ENCODE assay signal across 22 cellular contexts in genomic region chr19:10713317-10713716, GRCh38. TPM values are rescaled to one million over a fixed set of nuclear protein-coding genes. Genes with fewer than 3 reads are reported as not detected.
DNase-seq lines count a peak whose midpoint lies in the region; ATAC-seq and TF ChIP-seq lines count a peak whose summit lies in the region.
"Had no signal": no experiment of that assay in that cellular context is flagged by ENCODE, and none has a peak within 500 bp of the region (broad histone marks: within the 10 kb centered on the region; RNA-seq: fewer than 3 reads in every experiment).

No MANE protein-coding gene starts in this region.

- H3K9me3 Mint-ChIP-seq in activated CD8-positive, alpha-beta T cell treated with anti-CD3 and anti-CD28 coated beads, Interleukin-2, amount 10 ng/mL, durations not matched to agents 7 days and 5 days (ENCODE audit: insufficient read depth) = no peaks in the 10 kb centered on the region
- H3K9me3 Mint-ChIP-seq in nephron progenitor cell = no peaks in the 10 kb centered on the region
- H3K9me3 Mint-ChIP-seq: activated T-helper 17 cell treated with anti-CD3 and anti-CD28 coated beads, Interleukin-2, amount 50 U/mL, for 72 hours; endodermal cell; HFFc6; stimulated activated naive CD8-positive, alpha-beta T cell treated with anti-CD3 and anti-CD28 coated beads, Interleukin-15, Interleukin-2, amounts not matched to agents 100 ng/mL and 50 ng/mL, for 24 hours had no signal

- no peaks in the 10 kb centered on the region for H3K27me3 Mint-ChIP-seq in activated CD8-positive, alpha-beta T cell treated with anti-CD3 and anti-CD28 coated beads, Interleukin-2, amount 10 ng/mL, durations not matched to agents 7 days and 5 days (ENCODE audit: low read depth)
- H3K27me3 Mint-ChIP-seq in nephron progenitor cell (ENCODE audit: low read depth, poor library complexity) = no peaks in the 10 kb centered on the region
- H3K27me3 Mint-ChIP-seq: activated CD8-positive, alpha-beta memory T cell treated with anti-CD3 and anti-CD28 coated beads, Interleukin-2, amount 10 ng/mL, durations not matched to agents 7 days and 5 days; activated T-helper 17 cell treated with anti-CD3 and anti-CD28 coated beads, Interleukin-2, amount 50 U/mL, for 72 hours; stimulated activated naive CD8-positive, alpha-beta T cell treated with anti-CD3 and anti-CD28 coated beads, Interleukin-15, Interleukin-2, amounts not matched to agents 100 ng/mL and 50 ng/mL, for 24 hours had no signal

- TF ChIP-seq CTCF in nephron progenitor cell (IDR thresholded peaks at IDR 0.05) = no peak

- DNase-seq in COLO668 (lab: John Stamatoyannopoulos, UW; ENCODE audit: unreplicated experiment) (peak; percentile 89), KBM-7 (peak; percentile 16), nephron progenitor cell (no peak), NCI-H345 treated with DMSO at 0.1 percent for 48 hours (lab: John Stamatoyannopoulos, UW; ENCODE audit: unreplicated experiment) (no peak), DMS 273 (lab: John Stamatoyannopoulos, UW; ENCODE audit: unreplicated experiment) (no peak), NCI-H1694 (lab: John Stamatoyannopoulos, UW) (no peak)
- DNase-seq in activated CD8-positive, alpha-beta T cell treated with anti-CD3 and anti-CD28 coated beads, Interleukin-2, amount 10 ng/mL, durations not matched to agents 7 days and 5 days = no peak
- DNase-seq: activated CD8-positive, alpha-beta memory T cell treated with anti-CD3 and anti-CD28 coated beads, Interleukin-2, amount 10 ng/mL, durations not matched to agents 7 days and 5 days; Caco-2; endodermal cell; HFFc6; MM.1S; NCI-H1694 treated with DMSO at 0.1 percent for 48 hours; psoas muscle; RPMI8226; stimulated activated CD4-positive, alpha-beta T cell treated with anti-CD3 and anti-CD28 coated beads, Interleukin-2, amount 100 ng/mL, for 48 hours; T-helper 9 cell; trophoblast cell had no signal

- H3K27ac Mint-ChIP-seq in activated CD8-positive, alpha-beta T cell treated with anti-CD3 and anti-CD28 coated beads, Interleukin-2, amount 10 ng/mL, durations not matched to agents 7 days and 5 days = peak overlapping the region; percentile 61
- H3K27ac Mint-ChIP-seq in nephron progenitor cell = peak overlapping the region; percentile 66
- H3K27ac Mint-ChIP-seq: activated CD8-positive, alpha-beta memory T cell treated with anti-CD3 and anti-CD28 coated beads, Interleukin-2, amount 10 ng/mL, durations not matched to agents 7 days and 5 days; activated T-helper 17 cell treated with anti-CD3 and anti-CD28 coated beads, Interleukin-2, amount 50 U/mL, for 72 hours; endodermal cell; HFFc6; stimulated activated naive CD8-positive, alpha-beta T cell treated with anti-CD3 and anti-CD28 coated beads, Interleukin-15, Interleukin-2, amounts not matched to agents 100 ng/mL and 50 ng/mL, for 24 hours had no signal

- CTCF ChIA-PET in activated CD8-positive, alpha-beta T cell treated with anti-CD3 and anti-CD28 coated beads, Interleukin-2, amount 10 ng/mL, durations not matched to agents 7 days and 5 days (lab: Charles Lee) = interaction anchor here (1.0 to 1.9 kb wide), 3 partner anchors 14 to 151 kb away, joined by 3 to 8 read pairs (median 5); no protein-coding TSS in a partner anchor

- POLR2A ChIA-PET in activated CD8-positive, alpha-beta T cell treated with anti-CD3 and anti-CD28 coated beads, Interleukin-2, amount 10 ng/mL, durations not matched to agents 7 days and 5 days (lab: Charles Lee) = no interaction called here

- peaks cover 18% of the 10 kb centered on the region for H3K4me1 Mint-ChIP-seq in activated CD8-positive, alpha-beta T cell treated with anti-CD3 and anti-CD28 coated beads, Interleukin-2, amount 10 ng/mL, durations not matched to agents 7 days and 5 days (ENCODE audit: low read depth)
- peaks cover 25% of the 10 kb centered on the region for H3K4me1 Mint-ChIP-seq in nephron progenitor cell
- H3K4me1 Mint-ChIP-seq: activated T-helper 17 cell treated with anti-CD3 and anti-CD28 coated beads, Interleukin-2, amount 50 U/mL, for 72 hours had no signal

- no peak overlapping the region for H3K4me3 Mint-ChIP-seq in activated CD8-positive, alpha-beta T cell treated with anti-CD3 and anti-CD28 coated beads, Interleukin-2, amount 10 ng/mL, durations not matched to agents 7 days and 5 days
- H3K4me3 Mint-ChIP-seq in nephron progenitor cell = no peak overlapping the region
- H3K4me3 Mint-ChIP-seq: activated CD8-positive, alpha-beta memory T cell treated with anti-CD3 and anti-CD28 coated beads, Interleukin-2, amount 10 ng/mL, durations not matched to agents 7 days and 5 days; activated T-helper 17 cell treated with anti-CD3 and anti-CD28 coated beads, Interleukin-2, amount 50 U/mL, for 72 hours; endodermal cell; HFFc6; stimulated activated naive CD8-positive, alpha-beta T cell treated with anti-CD3 and anti-CD28 coated beads, Interleukin-15, Interleukin-2, amounts not matched to agents 100 ng/mL and 50 ng/mL, for 24 hours had no signal

- peaks cover 10% of the 10 kb centered on the region for H3K36me3 Mint-ChIP-seq in activated CD8-positive, alpha-beta T cell treated with anti-CD3 and anti-CD28 coated beads, Interleukin-2, amount 10 ng/mL, durations not matched to agents 7 days and 5 days (ENCODE audit: low read depth)
- peaks cover 7% of the 10 kb centered on the region for H3K36me3 Mint-ChIP-seq in nephron progenitor cell (ENCODE audit: low read depth)

- no peak for ATAC-seq in activated CD8-positive, alpha-beta T cell treated with anti-CD3 and anti-CD28 coated beads, Interleukin-2, amount 10 ng/mL, durations not matched to agents 7 days and 5 days
- ATAC-seq: activated CD8-positive, alpha-beta memory T cell treated with anti-CD3 and anti-CD28 coated beads, Interleukin-2, amount 10 ng/mL, durations not matched to agents 7 days and 5 days; activated T-helper 17 cell treated with anti-CD3 and anti-CD28 coated beads, Interleukin-2, amount 50 U/mL, for 72 hours; left lobe of liver; psoas muscle; SK-N-SH treated with all-trans-retinoic acid at 6 μM for 48 hours had no signal

- in situ Hi-C loops in KBM-7 (cut with MboI; ENCODE audit: low pct_unique_long_range_greater_than_20kb, low sequenced_read_pairs) = no loop called here

RNA-seq across cellular contexts. Expression of gene DNM2, which starts 4.6 kb away (rescaled TPM):
- total RNA-seq in activated CD8-positive, alpha-beta T cell treated with anti-CD3 and anti-CD28 coated beads, Interleukin-2, amount 10 ng/mL, durations not matched to agents 7 days and 5 days = 100 to 1,000 TPM; 239 to 240 TPM

RNA-seq across cellular contexts. Expression of gene QTRT1, which starts 12.1 kb away (rescaled TPM):
- total RNA-seq in activated CD8-positive, alpha-beta T cell treated with anti-CD3 and anti-CD28 coated beads, Interleukin-2, amount 10 ng/mL, durations not matched to agents 7 days and 5 days = 10 to 100 TPM; 36.5 to 36.6 TPM

RNA-seq across cellular contexts. Expression of gene ILF3, which starts 59.2 kb away (rescaled TPM):
- 100 to 1,000 TPM; 407 to 408 TPM for total RNA-seq in activated CD8-positive, alpha-beta T cell treated with anti-CD3 and anti-CD28 coated beads, Interleukin-2, amount 10 ng/mL, durations not matched to agents 7 days and 5 days

Comparison
In these comparisons a context has a peak if more than half of its experiments do, and no peak if none do; other contexts are left out.
1. DNase-seq: peak in COLO668 (single experiment) and KBM-7 (single experiment); none in activated CD8-positive, alpha-beta T cell treated with anti-CD3 and anti-CD28 coated beads, Interleukin-2, amount 10 ng/mL, durations not matched to agents 7 days and 5 days (single experiment), nephron progenitor cell (single experiment), NCI-H345 treated with DMSO at 0.1 percent for 48 hours (single experiment), DMS 273 (single experiment) and NCI-H1694 (single experiment).